8 cellular contexts compared by ENCODE assay signal in genomic region chr15:97961067-97961954, GRCh38. TPM values are rescaled to one million over a fixed set of nuclear protein-coding genes. Genes with fewer than 3 reads are reported as not detected.
DNase-seq lines count a peak whose midpoint lies in the region; ATAC-seq and TF ChIP-seq lines count a peak whose summit lies in the region.

No MANE protein-coding gene starts in this region.

- intact Hi-C loops in CD14-positive monocyte (cut with micrococcal nuclease) (no loop called here), IMR-90 (cut with micrococcal nuclease) (loop anchor here (2.0 kb wide), 1 partner anchor 123 kb away; no protein-coding TSS in a partner anchor)
- intact Hi-C loops in activated T-helper 1 cell treated with anti-CD3 and anti-CD28 coated beads, Interleukin-12 subunit alpha, Interleukin-12 subunit beta, Interleukin-2, Interleukin-4 antibody, amounts not matched to agents 30 ng/mL and 10 ng/mL and 1 ng/mL, durations not matched to agents 14 hours and 24 hours and 36 hours (cut with micrococcal nuclease) = loop anchor here (2.0 to 5.0 kb wide), 3 partner anchors 686 to 1967 kb away; partner anchors contain the start of genes IGF1R and LRRC28

- H3K4me3 ChIP-seq in IMR-90 (ENCODE audit: insufficient read depth, low read depth, low read length) = peak overlapping the region; percentile 55
- H3K4me3 ChIP-seq in neuron (ENCODE audit: low read length) = peak overlapping the region; percentile 96

- H3K4ac ChIP-seq in IMR-90 (ENCODE audit: low read depth, low read length) = no peak overlapping the region

- peak overlapping the region; percentile 58 for H2AK9ac ChIP-seq in IMR-90 (replicated peaks; ENCODE audit: low read depth, low read length, poor library complexity)

- H2BK20ac ChIP-seq in IMR-90 (ENCODE audit: low read depth, low read length) = no peak overlapping the region

- dilution Hi-C loops in IMR-90 (cut with HindIII; ENCODE audit: low sequenced_read_pairs, unreplicated experiment) = no loop called here

- peak overlapping the region; percentile 84 to 93 for H3K4me3 Mint-ChIP-seq in CD14-positive monocyte
- peak overlapping the region; percentile 75 for H3K4me3 Mint-ChIP-seq in activated T-helper 1 cell treated with anti-CD3 and anti-CD28 coated beads, Interleukin-12 subunit alpha, Interleukin-12 subunit beta, Interleukin-2, Interleukin-4 antibody, amounts not matched to agents 30 ng/mL and 10 ng/mL and 1 ng/mL, durations not matched to agents 14 hours and 24 hours and 36 hours

- H2BK5ac ChIP-seq in IMR-90 (ENCODE audit: low read depth, low read length, poor library complexity, severe bottlenecking) = no peak overlapping the region

- H4K8ac ChIP-seq in IMR-90 (ENCODE audit: low read depth in 2 of 2, low read length in 2 of 2) = no peak overlapping the region; a peak in 1 of 4 replicates

- H3K23ac ChIP-seq in IMR-90 (ENCODE audit: low read depth, low read length) = peak overlapping the region; percentile 23; the same call in 1 of the 2 replicates

- no TSS peak for BruUV-seq in IMR-90 (replicated peaks; lab: Mats Ljungman, UMichigan)

- in situ Hi-C loops in IMR-90 (cut with MboI; ENCODE audit: low sequenced_read_pairs) = no loop called here

- H2BK15ac ChIP-seq in IMR-90 (ENCODE audit: low read depth, low read length) = no peak overlapping the region

- H4K5ac ChIP-seq in IMR-90 (ENCODE audit: low read depth, low read length) = no peak overlapping the region

- H2AFZ ChIP-seq in IMR-90 (replicated peaks; ENCODE audit: low read length, poor library complexity) (peak overlapping the region; percentile 95), neuron (ENCODE audit: low read depth, low read length) (peak overlapping the region; percentile 73)

- ATAC-seq in IMR-90 (ENCODE audit: low read depth) = peak; percentile 1; the same call in 1 of the 2 replicates

- H3K27ac Mint-ChIP-seq in CD14-positive monocyte = peak overlapping the region; percentile 39 to 93 (median 86)
- H3K27ac Mint-ChIP-seq in activated T-helper 1 cell treated with anti-CD3 and anti-CD28 coated beads, Interleukin-12 subunit alpha, Interleukin-12 subunit beta, Interleukin-2, Interleukin-4 antibody, amounts not matched to agents 30 ng/mL and 10 ng/mL and 1 ng/mL, durations not matched to agents 14 hours and 24 hours and 36 hours = no peak overlapping the region

- H3K56ac ChIP-seq in IMR-90 (ENCODE audit: extremely low read depth, insufficient read depth, low read length) = no peak overlapping the region

- H2BK120ac ChIP-seq in IMR-90 (ENCODE audit: low read depth, low read length) = no peak overlapping the region

- no peak overlapping the region for H2AK5ac ChIP-seq in IMR-90 (ENCODE audit: low read depth, low read length)

- no peaks in the 10 kb centered on the region for H3K9me3 Mint-ChIP-seq in CD14-positive monocyte
- H3K9me3 Mint-ChIP-seq in activated T-helper 1 cell treated with anti-CD3 and anti-CD28 coated beads, Interleukin-12 subunit alpha, Interleukin-12 subunit beta, Interleukin-2, Interleukin-4 antibody, amounts not matched to agents 30 ng/mL and 10 ng/mL and 1 ng/mL, durations not matched to agents 14 hours and 24 hours and 36 hours = peaks cover 3% of the 10 kb centered on the region

- H3K27me3 ChIP-seq in IMR-90 (ENCODE audit: control insufficient read depth, insufficient read depth, low read length) = no peaks in the 10 kb centered on the region
- no peaks in the 10 kb centered on the region for H3K27me3 ChIP-seq in neuron (ENCODE audit: insufficient read depth, low read length)

- no peak overlapping the region for H3K14ac ChIP-seq in IMR-90 (replicated peaks; ENCODE audit: low read depth, low read length)

- DNase-seq in CD14-positive monocyte (ENCODE audit: low spot score) (no peak), IMR-90 (peak; percentile 4), glomerular visceral epithelial cell (ENCODE audit: extremely low spot score) (peak; percentile 14), NCI-H345 treated with DMSO at 0.1 percent for 48 hours (lab: John Stamatoyannopoulos, UW; ENCODE audit: unreplicated experiment) (no peak), LoVo (ENCODE audit: low spot score) (no peak), GM10266 (ENCODE audit: extremely low spot score) (no peak)
- peak; percentile 7 for DNase-seq in activated T-helper 1 cell treated with anti-CD3 and anti-CD28 coated beads, Interleukin-12 subunit alpha, Interleukin-12 subunit beta, Interleukin-2, Interleukin-4 antibody, amounts not matched to agents 30 ng/mL and 10 ng/mL and 1 ng/mL, durations not matched to agents 14 hours and 24 hours and 36 hours (ENCODE audit: low spot score)

- peaks cover 0 to 9% of the 10 kb centered on the region in 2 experiments; a peak in 1 of 4 replicates for H3K79me1 ChIP-seq in IMR-90 (ENCODE audit: low read depth in 1 of 2, low read length in 2 of 2)

- no peak overlapping the region; the same call in 1 of the 2 replicates for H4K91ac ChIP-seq in IMR-90 (ENCODE audit: insufficient read depth, low read depth, low read length)

- no peak for TF ChIP-seq RAD21 in IMR-90 (IDR thresholded peaks at IDR 0.05; ENCODE audit: low read length)

- H3K36me3 Mint-ChIP-seq in CD14-positive monocyte = peaks cover 17 to 18% of the 10 kb centered on the region in 2 donors
- peaks cover 6% of the 10 kb centered on the region for H3K36me3 Mint-ChIP-seq in activated T-helper 1 cell treated with anti-CD3 and anti-CD28 coated beads, Interleukin-12 subunit alpha, Interleukin-12 subunit beta, Interleukin-2, Interleukin-4 antibody, amounts not matched to agents 30 ng/mL and 10 ng/mL and 1 ng/mL, durations not matched to agents 14 hours and 24 hours and 36 hours (ENCODE audit: low read depth)

- no peak overlapping the region for H3K18ac ChIP-seq in IMR-90 (ENCODE audit: low read depth, low read length)

- TF ChIP-seq POLR2A in IMR-90 (IDR thresholded peaks at IDR 0.05; ENCODE audit: low read depth, low read length) = no peak

- peak overlapping the region; percentile 55 for H3K9ac ChIP-seq in IMR-90 (ENCODE audit: low read depth, low read length)

- peaks cover 47% of the 10 kb centered on the region for H3K4me1 Mint-ChIP-seq in CD14-positive monocyte
- peaks cover 35% of the 10 kb centered on the region for H3K4me1 Mint-ChIP-seq in activated T-helper 1 cell treated with anti-CD3 and anti-CD28 coated beads, Interleukin-12 subunit alpha, Interleukin-12 subunit beta, Interleukin-2, Interleukin-4 antibody, amounts not matched to agents 30 ng/mL and 10 ng/mL and 1 ng/mL, durations not matched to agents 14 hours and 24 hours and 36 hours (ENCODE audit: low read depth)

- H3K36me3 ChIP-seq in IMR-90 (ENCODE audit: control insufficient read depth, insufficient read depth, low read length) (no peaks in the 10 kb centered on the region), neuron (ENCODE audit: insufficient read depth, low read length) (peaks cover 24% of the 10 kb centered on the region)

- CTCF ChIA-PET in IMR-90 (lab: Yijun Ruan, JAX) = no interaction called here

- H3K27me3 Mint-ChIP-seq in CD14-positive monocyte (ENCODE audit: low read depth in 3 of 3) = peaks cover 0 to 4% (median 0%) of the 10 kb centered on the region in 3 donors
- H3K27me3 Mint-ChIP-seq in activated T-helper 1 cell treated with anti-CD3 and anti-CD28 coated beads, Interleukin-12 subunit alpha, Interleukin-12 subunit beta, Interleukin-2, Interleukin-4 antibody, amounts not matched to agents 30 ng/mL and 10 ng/mL and 1 ng/mL, durations not matched to agents 14 hours and 24 hours and 36 hours (ENCODE audit: insufficient read depth) = peaks cover 16% of the 10 kb centered on the region

- peak overlapping the region; percentile 69 for H3K4me2 ChIP-seq in IMR-90 (ENCODE audit: low read depth, low read length)

- POLR2A ChIA-PET in IMR-90 (lab: Charles Lee; ENCODE audit: unreplicated experiment) = no interaction called here

- H3K9me1 ChIP-seq in IMR-90 (ENCODE audit: insufficient read depth, low read length) = no peaks in the 10 kb centered on the region

- no peak overlapping the region; the same call in 1 of the 2 replicates for H3K27ac ChIP-seq in IMR-90 (ENCODE audit: insufficient read depth, low read length)

- peaks cover 2% of the 10 kb centered on the region; the same call in 1 of the 2 replicates for H3K4me1 ChIP-seq in IMR-90 (ENCODE audit: control insufficient read depth, insufficient read depth, low read length)
- peaks cover 22% of the 10 kb centered on the region for H3K4me1 ChIP-seq in neuron (ENCODE audit: insufficient read depth, low read length)

- 30% methylated on average over 2 of the region's 48 CpGs; no CpG with 5 or more reads in 1 of the 2 experiments for WGBS in IMR-90 (ENCODE audit: extremely low coverage in 2 of 2, insufficient read length in 1 of 2), 2 experiments

- no peaks in the 10 kb centered on the region for H3K9me3 ChIP-seq in IMR-90 (ENCODE audit: control insufficient read depth, insufficient read depth, low read length)
- H3K9me3 ChIP-seq in neuron (ENCODE audit: low read length) = no peaks in the 10 kb centered on the region

- TF ChIP-seq CTCF in CD14-positive monocyte (IDR thresholded peaks at IDR 0.05) (no peak), IMR-90 (conservative IDR thresholded peaks at IDR 0.05; ENCODE audit: low read depth, low read length) (no peak), GM10266 (IDR thresholded peaks at IDR 0.05; ENCODE audit: control insufficient read depth, insufficient read depth, low read depth, missing control alignments) (no peak)

- H4K20me1 ChIP-seq in IMR-90 (ENCODE audit: insufficient read depth, low read length) = no peaks in the 10 kb centered on the region

TF ChIP-seq in IMR-90, 13 proteins besides CTCF, POLR2A, EP300 and RAD21:
- TF ChIP-seq MAZ (IDR thresholded peaks at IDR 0.05; ENCODE audit: borderline replicate concordance, low read depth, low read length) = peak; percentile 15; the same call in 1 of the 2 replicates
- no peak for TF ChIP-seq SMC3 (IDR thresholded peaks at IDR 0.05; ENCODE audit: low read depth, low read length)
- no peak for TF ChIP-seq CHD1 (IDR thresholded peaks at IDR 0.05; ENCODE audit: low read depth, low read length)
- no peak for TF ChIP-seq RCOR1 (IDR thresholded peaks at IDR 0.05; ENCODE audit: insufficient replicate concordance, low read length)
- no peak for TF ChIP-seq CEBPB (IDR thresholded peaks at IDR 0.05; ENCODE audit: low read depth, low read length)

RNA-seq across cellular contexts. Expression of gene ARRDC4, which starts 0.8 kb away (rescaled TPM):
- 10 to 100 TPM; 13.0 to 19.0 TPM for polyA plus RNA-seq in CD14-positive monocyte
- 9.1 and 10.6 TPM in 2 replicates for total RNA-seq in IMR-90 (2012; rRNA removed)
- 4.0 and 5.3 TPM in 2 replicates for polyA plus RNA-seq in IMR-90 (2012; rRNA removed)
- 2.3 and 2.8 TPM in 2 replicates for polyA plus RNA-seq in IMR-90 (2012; cell fraction: cytosol; rRNA removed)
- polyA plus RNA-seq in IMR-90 (2012; cell fraction: nucleus; rRNA removed; ENCODE audit: low replicate concordance) = 2.0 and 6.0 TPM in 2 replicates
- total RNA-seq in activated T-helper 1 cell treated with anti-CD3 and anti-CD28 coated beads, Interleukin-12 subunit alpha, Interleukin-12 subunit beta, Interleukin-2, Interleukin-4 antibody, amounts not matched to agents 30 ng/mL and 10 ng/mL and 1 ng/mL, durations not matched to agents 14 hours and 24 hours and 36 hours = 1.3 and 1.5 TPM in 2 replicates

Comparison
In these comparisons a context has a peak if more than half of its experiments do, and no peak if none do; other contexts are left out.
1. DNase-seq: peak in IMR-90 (single experiment), activated T-helper 1 cell treated with anti-CD3 and anti-CD28 coated beads, Interleukin-12 subunit alpha, Interleukin-12 subunit beta, Interleukin-2, Interleukin-4 antibody, amounts not matched to agents 30 ng/mL and 10 ng/mL and 1 ng/mL, durations not matched to agents 14 hours and 24 hours and 36 hours (single experiment) and glomerular visceral epithelial cell (single experiment); none in CD14-positive monocyte (single experiment), NCI-H345 treated with DMSO at 0.1 percent for 48 hours (single experiment), LoVo (single experiment) and GM10266 (single experiment).
2. intact Hi-C loops: an anchor here in IMR-90 (2.0 kb wide) and activated T-helper 1 cell treated with anti-CD3 and anti-CD28 coated beads, Interleukin-12 subunit alpha, Interleukin-12 subunit beta, Interleukin-2, Interleukin-4 antibody, amounts not matched to agents 30 ng/mL and 10 ng/mL and 1 ng/mL, durations not matched to agents 14 hours and 24 hours and 36 hours (2.0 to 5.0 kb wide); none called in CD14-positive monocyte.